ENCODE assay signal across 25 cellular contexts in the genomic region with DNA sequence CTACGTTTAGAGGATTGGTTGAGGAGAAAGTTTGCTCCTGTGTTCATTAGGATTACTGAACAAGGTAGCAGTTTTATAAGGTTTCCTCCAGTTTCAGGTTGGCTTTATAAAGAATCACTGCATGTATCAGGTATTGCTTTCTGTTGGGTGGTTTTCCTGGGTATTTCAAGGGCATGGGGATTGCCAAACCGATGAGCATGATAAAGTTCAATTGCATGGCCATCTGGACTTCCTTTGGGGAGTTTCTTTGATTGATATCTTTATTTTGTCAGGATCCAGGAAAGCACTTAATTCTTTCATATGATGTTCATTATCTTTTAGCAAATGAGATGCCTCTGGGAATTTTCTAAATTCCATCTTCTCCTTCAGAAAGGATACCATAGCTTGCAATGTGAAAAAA. TPM values are rescaled to one million over a fixed set of nuclear protein-coding genes. Genes with fewer than 3 reads are reported as not detected.
DNase-seq lines count a peak whose midpoint lies in the region; ATAC-seq, FAIRE-seq and TF ChIP-seq lines count a peak whose summit lies in the region.
"Had no signal": no experiment of that assay in that cellular context is flagged by ENCODE, and none has a peak within 500 bp of the region (broad histone marks: within the 10 kb centered on the region; RNA-seq: fewer than 3 reads in every experiment).

No MANE protein-coding gene starts in this region.

- BruUV-seq in Calu3 (replicated peaks; lab: Mats Ljungman, UMichigan), result no TSS peak

- no peak for DNase-seq in GM18507 (ENCODE audit: extremely low spot score, insufficient read length, low read depth)
- DNase-seq in NCI-H2171 treated with DMSO at 0.1 percent for 48 hours (lab: John Stamatoyannopoulos, UW), result no peak
- no peak for DNase-seq in Calu3
- DNase-seq: 8988T; ACHN; AML-193; Caco-2; CD4-positive, alpha-beta T cell; CD8-positive, alpha-beta T cell; DMS 273 treated with DMSO at 0.1 percent for 48 hours; DMS153; DMS53; DMS79; DND-41; EL; GDM1 had no signal

- H3K27me3 Mint-ChIP-seq in Calu3 (ENCODE audit: unreplicated experiment), result peaks cover 79% of the 10 kb centered on the region

- CTCF ChIA-PET in Calu3 (lab: Charles Lee), result no interaction called here

- peak; percentile 50 for FAIRE-seq in GM18507 (lab: Jason Lieb, UNC)
- FAIRE-seq: A204.1, GM12878, GM12892, GM19239 had no signal

- ATAC-seq in SK-N-SH treated with all-trans-retinoic acid at 6 μM for 48 hours (no peak), HG03097 (IDR thresholded peaks at IDR 0.05; ENCODE audit: low FRiP score, unreplicated experiment) (no peak)
- ATAC-seq: CD8-positive, alpha-beta T cell; GM12878 had no signal

- no peak overlapping the region for H3K27ac Mint-ChIP-seq in Calu3 (ENCODE audit: unreplicated experiment)
- H3K27ac Mint-ChIP-seq: B cell; CD4-positive, alpha-beta T cell; CD8-positive, alpha-beta T cell had no signal

- TF ChIP-seq CTCF in Calu3 (IDR thresholded peaks at IDR 0.05; ENCODE audit: unreplicated experiment), result no peak

- H3K4me1 Mint-ChIP-seq in Calu3 (ENCODE audit: low read depth, unreplicated experiment), result no peaks in the 10 kb centered on the region
- H3K4me1 Mint-ChIP-seq: B cell had no signal

- no peaks in the 10 kb centered on the region for H3K9me3 Mint-ChIP-seq in Calu3 (ENCODE audit: low read depth, unreplicated experiment)
- H3K9me3 Mint-ChIP-seq: CD4-positive, alpha-beta T cell had no signal

- no peak overlapping the region for H3K4me3 Mint-ChIP-seq in Calu3 (ENCODE audit: low read depth, unreplicated experiment)
- H3K4me3 Mint-ChIP-seq: B cell; CD4-positive, alpha-beta T cell; CD8-positive, alpha-beta T cell had no signal

- intact Hi-C loops in Calu3 (cut with micrococcal nuclease; ENCODE audit: unreplicated experiment), result no loop called here

- H3K36me3 Mint-ChIP-seq in Calu3 (ENCODE audit: insufficient read depth, unreplicated experiment), result no peaks in the 10 kb centered on the region
- H3K36me3 Mint-ChIP-seq: CD8-positive, alpha-beta T cell had no signal

TF ChIP-seq in SK-N-SH treated with all-trans-retinoic acid at 6 μM for 48 hours, 23 proteins besides CTCF, POLR2A, EP300 and RAD21:
- no peak for TF ChIP-seq TOX (CRISPR knock-in tag; IDR thresholded peaks at IDR 0.05; ENCODE audit: borderline replicate concordance)
- peak; percentile 62 for TF ChIP-seq TCF4 (CRISPR knock-in tag; IDR thresholded peaks at IDR 0.05; ENCODE audit: borderline replicate concordance)

RNA-seq across cellular contexts. Expression of gene GABBR2, which starts 10.3 kb away (rescaled TPM):
- total RNA-seq in Calu3 (2022), result 0.33 TPM in 1 of 2 replicates, not detected in the other
- total RNA-seq: A673; B cell; CD4-positive, alpha-beta T cell; CD8-positive, alpha-beta T cell; G401 had no signal
